12 cellular contexts compared by ENCODE assay signal in genomic region chr14:78157855-78158436, GRCh38. TPM values are rescaled to one million over a fixed set of nuclear protein-coding genes. Genes with fewer than 3 reads are reported as not detected.
DNase-seq lines count a peak whose midpoint lies in the region; ATAC-seq and TF ChIP-seq lines count a peak whose summit lies in the region.
"Had no signal": no experiment of that assay in that cellular context is flagged by ENCODE, and none has a peak within 500 bp of the region (broad histone marks: within the 10 kb centered on the region; RNA-seq: fewer than 3 reads in every experiment).

No MANE protein-coding gene starts in this region.

- H3K27ac Mint-ChIP-seq in Calu3 (ENCODE audit: unreplicated experiment) (no peak overlapping the region), WTC11 (no peak overlapping the region)
- H3K27ac Mint-ChIP-seq: immature natural killer cell had no signal

- no TSS peak for BruUV-seq in Calu3 (replicated peaks; lab: Mats Ljungman, UMichigan)

- no peak overlapping the region for H3K4me3 Mint-ChIP-seq in Calu3 (ENCODE audit: low read depth, unreplicated experiment)
- no peak overlapping the region for H3K4me3 Mint-ChIP-seq in WTC11
- H3K4me3 Mint-ChIP-seq: immature natural killer cell had no signal

- WGBS in sigmoid colon, 2 donors = 36 to 38% methylated on average over 11 of the region's 11 CpGs

- H3K9me3 ChIP-seq in sigmoid colon = no peaks in the 10 kb centered on the region
- H3K9me3 ChIP-seq: right lobe of liver had no signal

- no peak overlapping the region for H3K27ac ChIP-seq in sigmoid colon
- H3K27ac ChIP-seq: dorsolateral prefrontal cortex, right lobe of liver had no signal

- TF ChIP-seq EP300 in sigmoid colon (IDR thresholded peaks at IDR 0.05) = no peak

- ATAC-seq in WTC11 = no peak
- no peak for ATAC-seq in HG02571 (IDR thresholded peaks at IDR 0.05; ENCODE audit: unreplicated experiment)
- ATAC-seq in GM18909 (IDR thresholded peaks at IDR 0.05; ENCODE audit: poor library complexity, unreplicated experiment) = no peak
- ATAC-seq: Panc1 had no signal

- CTCF ChIA-PET in Calu3 (lab: Charles Lee) = no interaction called here
- CTCF ChIA-PET in WTC11 (lab: Charles Lee) = interaction anchor here (1.2 to 3.4 kb wide), 4 partner anchors 69 to 408 kb away, joined by 3 to 14 read pairs (median 7); no protein-coding TSS in a partner anchor

- no peak overlapping the region for H3K4me3 ChIP-seq in sigmoid colon
- H3K4me3 ChIP-seq: dorsolateral prefrontal cortex, right lobe of liver had no signal

- H3K9me3 Mint-ChIP-seq in Calu3 (ENCODE audit: low read depth, unreplicated experiment) (no peaks in the 10 kb centered on the region), WTC11 (no peaks in the 10 kb centered on the region)

- no peaks in the 10 kb centered on the region for H3K4me1 ChIP-seq in sigmoid colon
- H3K4me1 ChIP-seq: right lobe of liver had no signal

- POLR2A ChIA-PET in WTC11 (lab: Charles Lee) = no interaction called here

- H3K27me3 Mint-ChIP-seq in Calu3 (ENCODE audit: unreplicated experiment) (peaks cover 73% of the 10 kb centered on the region), WTC11 (ENCODE audit: low read depth) (no peaks in the 10 kb centered on the region; the same call in 1 of the 2 replicates)

- no peak for TF ChIP-seq POLR2A in sigmoid colon (IDR thresholded peaks at IDR 0.05)

- H3K4me1 Mint-ChIP-seq in Calu3 (ENCODE audit: low read depth, unreplicated experiment) (peaks cover 11% of the 10 kb centered on the region), WTC11 (peaks cover 29% of the 10 kb centered on the region)
- H3K4me1 Mint-ChIP-seq: immature natural killer cell had no signal

- no peak for TF ChIP-seq CTCF in Calu3 (IDR thresholded peaks at IDR 0.05; ENCODE audit: unreplicated experiment)
- no peak for TF ChIP-seq CTCF in WTC11 (IDR thresholded peaks at IDR 0.05)
- TF ChIP-seq CTCF in sigmoid colon (IDR thresholded peaks at IDR 0.05) = no peak

- intact Hi-C loops in Calu3 (cut with micrococcal nuclease; ENCODE audit: unreplicated experiment) = no loop called here
- intact Hi-C loops in sigmoid colon (cut with DNase I) = no loop called here

- DNase-seq in Calu3 = peak; percentile 51
- DNase-seq in HK-2 (ENCODE audit: unreplicated experiment) = peak; percentile 29
- peak; percentile 57 for DNase-seq in WTC11 (ENCODE audit: low spot score)
- DNase-seq in kidney glomerular epithelial cell (lab: John Stamatoyannopoulos, UW) = peak; percentile 16
- DNase-seq in NCI-H1417 treated with DMSO at 0.1 percent for 48 hours (lab: John Stamatoyannopoulos, UW) = no peak
- no peak for DNase-seq in sigmoid colon
- DNase-seq: dorsolateral prefrontal cortex, right lobe of liver had no signal

- H3K27me3 ChIP-seq in sigmoid colon = peaks cover 0 to 5% (median 0%) of the 10 kb centered on the region in 3 donors
- H3K27me3 ChIP-seq: dorsolateral prefrontal cortex, right lobe of liver had no signal

- no peaks in the 10 kb centered on the region for H3K36me3 Mint-ChIP-seq in Calu3 (ENCODE audit: insufficient read depth, unreplicated experiment)
- no peaks in the 10 kb centered on the region for H3K36me3 Mint-ChIP-seq in WTC11
- H3K36me3 Mint-ChIP-seq: immature natural killer cell had no signal

- no peaks in the 10 kb centered on the region for H3K36me3 ChIP-seq in sigmoid colon
- H3K36me3 ChIP-seq: right lobe of liver had no signal

TF ChIP-seq in WTC11, 78 proteins besides CTCF, POLR2A, EP300 and RAD21:
- TF ChIP-seq SMAD3 (CRISPR knock-in tag; IDR thresholded peaks at IDR 0.05; ENCODE audit: borderline replicate concordance) (no peak), SMAD4 (CRISPR knock-in tag; IDR thresholded peaks at IDR 0.05) (0 out of 2 replicates have a peak, but pooled peaks have one; percentile 31), JUN (CRISPR knock-in tag; IDR thresholded peaks at IDR 0.05) (peak; percentile 85; the same call in 1 of the 2 replicates), TEAD1 (CRISPR knock-in tag; IDR thresholded peaks at IDR 0.05) (0 out of 2 replicates have a peak, but pooled peaks have one; percentile 32), ZNF423 (CRISPR knock-in tag; IDR thresholded peaks at IDR 0.05) (0 out of 2 replicates have a peak, but pooled peaks have one; percentile 30), NFE2L1 (CRISPR knock-in tag; IDR thresholded peaks at IDR 0.05) (no peak), FOXP1 (CRISPR knock-in tag; IDR thresholded peaks at IDR 0.05; ENCODE audit: borderline replicate concordance) (peak; percentile 46; the same call in 1 of the 2 replicates), TEAD4 (CRISPR knock-in tag; IDR thresholded peaks at IDR 0.05) (0 out of 2 replicates have a peak, but pooled peaks have one; percentile 28)
- TF ChIP-seq, protein P1, sequence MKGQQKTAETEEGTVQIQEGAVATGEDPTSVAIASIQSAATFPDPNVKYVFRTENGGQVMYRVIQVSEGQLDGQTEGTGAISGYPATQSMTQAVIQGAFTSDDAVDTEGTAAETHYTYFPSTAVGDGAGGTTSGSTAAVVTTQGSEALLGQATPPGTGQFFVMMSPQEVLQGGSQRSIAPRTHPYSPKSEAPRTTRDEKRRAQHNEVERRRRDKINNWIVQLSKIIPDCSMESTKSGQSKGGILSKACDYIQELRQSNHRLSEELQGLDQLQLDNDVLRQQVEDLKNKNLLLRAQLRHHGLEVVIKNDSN (CRISPR knock-in tag; IDR thresholded peaks at IDR 0.05) = peak; percentile 52; the same call in 1 of the 2 replicates
- TF ChIP-seq, protein P2, sequence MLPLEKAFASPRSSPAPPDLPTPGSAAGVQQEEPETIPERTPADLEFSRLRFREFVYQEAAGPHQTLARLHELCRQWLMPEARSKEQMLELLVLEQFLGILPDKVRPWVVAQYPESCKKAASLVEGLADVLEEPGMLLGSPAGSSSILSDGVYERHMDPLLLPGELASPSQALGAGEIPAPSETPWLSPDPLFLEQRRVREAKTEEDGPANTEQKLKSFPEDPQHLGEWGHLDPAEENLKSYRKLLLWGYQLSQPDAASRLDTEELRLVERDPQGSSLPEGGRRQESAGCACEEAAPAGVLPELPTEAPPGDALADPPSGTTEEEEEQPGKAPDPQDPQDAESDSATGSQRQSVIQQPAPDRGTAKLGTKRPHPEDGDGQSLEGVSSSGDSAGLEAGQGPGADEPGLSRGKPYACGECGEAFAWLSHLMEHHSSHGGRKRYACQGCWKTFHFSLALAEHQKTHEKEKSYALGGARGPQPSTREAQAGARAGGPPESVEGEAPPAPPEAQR (CRISPR knock-in tag; IDR thresholded peaks at IDR 0.05) = no peak
- TF ChIP-seq, protein P3, sequence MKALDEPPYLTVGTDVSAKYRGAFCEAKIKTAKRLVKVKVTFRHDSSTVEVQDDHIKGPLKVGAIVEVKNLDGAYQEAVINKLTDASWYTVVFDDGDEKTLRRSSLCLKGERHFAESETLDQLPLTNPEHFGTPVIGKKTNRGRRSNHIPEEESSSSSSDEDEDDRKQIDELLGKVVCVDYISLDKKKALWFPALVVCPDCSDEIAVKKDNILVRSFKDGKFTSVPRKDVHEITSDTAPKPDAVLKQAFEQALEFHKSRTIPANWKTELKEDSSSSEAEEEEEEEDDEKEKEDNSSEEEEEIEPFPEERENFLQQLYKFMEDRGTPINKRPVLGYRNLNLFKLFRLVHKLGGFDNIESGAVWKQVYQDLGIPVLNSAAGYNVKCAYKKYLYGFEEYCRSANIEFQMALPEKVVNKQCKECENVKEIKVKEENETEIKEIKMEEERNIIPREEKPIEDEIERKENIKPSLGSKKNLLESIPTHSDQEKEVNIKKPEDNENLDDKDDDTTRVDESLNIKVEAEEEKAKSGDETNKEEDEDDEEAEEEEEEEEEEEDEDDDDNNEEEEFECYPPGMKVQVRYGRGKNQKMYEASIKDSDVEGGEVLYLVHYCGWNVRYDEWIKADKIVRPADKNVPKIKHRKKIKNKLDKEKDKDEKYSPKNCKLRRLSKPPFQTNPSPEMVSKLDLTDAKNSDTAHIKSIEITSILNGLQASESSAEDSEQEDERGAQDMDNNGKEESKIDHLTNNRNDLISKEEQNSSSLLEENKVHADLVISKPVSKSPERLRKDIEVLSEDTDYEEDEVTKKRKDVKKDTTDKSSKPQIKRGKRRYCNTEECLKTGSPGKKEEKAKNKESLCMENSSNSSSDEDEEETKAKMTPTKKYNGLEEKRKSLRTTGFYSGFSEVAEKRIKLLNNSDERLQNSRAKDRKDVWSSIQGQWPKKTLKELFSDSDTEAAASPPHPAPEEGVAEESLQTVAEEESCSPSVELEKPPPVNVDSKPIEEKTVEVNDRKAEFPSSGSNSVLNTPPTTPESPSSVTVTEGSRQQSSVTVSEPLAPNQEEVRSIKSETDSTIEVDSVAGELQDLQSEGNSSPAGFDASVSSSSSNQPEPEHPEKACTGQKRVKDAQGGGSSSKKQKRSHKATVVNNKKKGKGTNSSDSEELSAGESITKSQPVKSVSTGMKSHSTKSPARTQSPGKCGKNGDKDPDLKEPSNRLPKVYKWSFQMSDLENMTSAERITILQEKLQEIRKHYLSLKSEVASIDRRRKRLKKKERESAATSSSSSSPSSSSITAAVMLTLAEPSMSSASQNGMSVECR (CRISPR knock-in tag; IDR thresholded peaks at IDR 0.05; ENCODE audit: borderline replicate concordance) = peak; percentile 55; the same call in 1 of the 2 replicates

RNA-seq across cellular contexts. Expression of gene NRXN3, which starts 12.2 kb away (rescaled TPM):
- not detected in 2 replicates for total RNA-seq in Calu3 (2022)
- total RNA-seq in WTC11 (2021) = 2.5 to 3.0 TPM (median 2.9 TPM) in 3 replicates
- total RNA-seq in sigmoid colon = 10 to 100 TPM; 23.2 to 46.3 (median 42.3) TPM
- polyA plus RNA-seq in sigmoid colon = 1 to 10 TPM in 2 of 3 donors, under 1 TPM in 1; 0.23 to 3.6 (median 2.8) TPM
- polyA plus RNA-seq: immature natural killer cell had no signal

Comparison
In these comparisons a context has a peak if more than half of its experiments do, and no peak if none do; other contexts are left out.
1. DNase-seq: peak in Calu3 (single experiment), HK-2 (single experiment), WTC11 (single experiment) and kidney glomerular epithelial cell (single experiment); none in NCI-H1417 treated with DMSO at 0.1 percent for 48 hours (single experiment) and sigmoid colon (single experiment).